Comparison of ENCODE assay signal across 25 cellular contexts in genomic region chr6:39266375-39266774, GRCh38.
DNase-seq lines count a peak whose midpoint lies in the region; TF ChIP-seq lines count a peak whose summit lies in the region.
"Had no signal": no experiment of that assay in that cellular context is flagged by ENCODE, and none has a peak within 500 bp of the region (broad histone marks: within the 10 kb centered on the region; RNA-seq: fewer than 3 reads in every experiment).

No MANE protein-coding gene starts in this region.

- H3K27ac ChIP-seq in VCaP, result peak overlapping the region; percentile 63
- H3K27ac ChIP-seq: esophagus muscularis mucosa, foreskin keratinocyte, heart left ventricle, tibial artery had no signal

- TF ChIP-seq CTCF in VCaP (conservative IDR thresholded peaks at IDR 0.05), result no peak
- TF ChIP-seq CTCF in GM13976 (IDR thresholded peaks at IDR 0.05; ENCODE audit: borderline replicate concordance, control extremely low read depth, extremely low read depth, insufficient read depth, missing control alignments), result no peak

- in situ Hi-C loops in GM13976 (cut with MboI; ENCODE audit: low sequenced_read_pairs, unreplicated experiment), result no loop called here

- DNase-seq in NCI-H748 (lab: John Stamatoyannopoulos, UW; ENCODE audit: unreplicated experiment) (peak; percentile 45), NCI-H748 treated with DMSO at 0.1 percent for 48 hours (lab: John Stamatoyannopoulos, UW) (no peak), NCI-H2029 treated with DMSO at 0.1 percent for 48 hours (lab: John Stamatoyannopoulos, UW) (peak; percentile 53), GM13976 (ENCODE audit: low spot score) (no peak), NOMO-1 (lab: John Stamatoyannopoulos, UW; ENCODE audit: unreplicated experiment in 2 of 2) (no peak), MV-4-11 (lab: John Stamatoyannopoulos, UW) (no peak)
- DNase-seq: ACHN; activated CD8-positive, alpha-beta T cell treated with anti-CD3 and anti-CD28 coated beads for 36 hours; activated effector memory CD4-positive, alpha-beta T cell treated with Interleukin-2 at 50 U/mL for 16 hours; aorta; BE2C; DND-41; endodermal cell; foreskin keratinocyte; heart left ventricle; kidney; natural killer cell; NCI-H2081; NCI-H524; occipital lobe; RPMI8226; stimulated activated CD8-positive, alpha-beta memory T cell treated with anti-CD3 and anti-CD28 coated beads, Interleukin-4, amount 100 ng/mL, for 48 hours; tibial artery had no signal

Comparison
In these comparisons a context has a peak if more than half of its experiments do, and no peak if none do; other contexts are left out.
1. DNase-seq: peak in NCI-H748 (single experiment) and NCI-H2029 treated with DMSO at 0.1 percent for 48 hours (single experiment); none in NCI-H748 treated with DMSO at 0.1 percent for 48 hours (single experiment), GM13976 (single experiment), NOMO-1 (0 of 2) and MV-4-11 (single experiment).